In genomic region chr1:202034683-202035462, GRCh38 we compare ENCODE assay signal across 1 cellular context.
A peak's percentile ranks its signal among the peaks of the same experiment; 100 is the strongest.
TF ChIP-seq lines count a peak whose summit lies in the region.

No MANE protein-coding gene starts in this region.

TF ChIP-seq in HCT116, 20 proteins besides CTCF, POLR2A, EP300 and RAD21 (continued from another document):
- TF ChIP-seq EZH2phosphoT487 (IDR thresholded peaks at IDR 0.05; ENCODE audit: borderline replicate concordance) (no peak), ZNF274 (IDR thresholded peaks at IDR 0.05; ENCODE audit: low read depth, low read length) (no peak), FOSL1 (IDR thresholded peaks at IDR 0.05; ENCODE audit: low read depth) (0 out of 2 replicates have a peak, but pooled peaks have one; percentile 17), SRF (IDR thresholded peaks at IDR 0.05; ENCODE audit: low read depth) (no peak)
